16 cellular contexts compared by ENCODE assay signal in genomic region chr13:33265133-33265532, GRCh38. TPM values are rescaled to one million over a fixed set of nuclear protein-coding genes. Genes with fewer than 3 reads are reported as not detected.
"Had no signal": no experiment of that assay in that cellular context is flagged by ENCODE, and none has a peak within 500 bp of the region (broad histone marks: within the 10 kb centered on the region; RNA-seq: fewer than 3 reads in every experiment).

No MANE protein-coding gene starts in this region.

- H3K9ac ChIP-seq: SK-N-SH had no signal

- H3K9me3 Mint-ChIP-seq: activated CD8-positive, alpha-beta T cell treated with anti-CD3 and anti-CD28 coated beads for 36 hours; natural killer cell; stimulated activated naive CD8-positive, alpha-beta T cell treated with anti-CD3 and anti-CD28 coated beads, Interleukin-15, amount 100 ng/mL, for 72 hours had no signal

- H3K27ac ChIP-seq: prostate gland, tibial artery, VCaP had no signal

- H3K9me3 ChIP-seq: gastrocnemius medialis, prostate gland, SK-N-SH, tibial artery had no signal

- H3K27me3 ChIP-seq: gastrocnemius medialis, tibial artery had no signal

- H3K36me3 Mint-ChIP-seq: natural killer cell had no signal

- H3K4me3 ChIP-seq: gastrocnemius medialis, lung, prostate gland, tibial artery had no signal

- H3K4me1 ChIP-seq: prostate gland had no signal

- H3K27ac Mint-ChIP-seq: activated CD8-positive, alpha-beta T cell treated with anti-CD3 and anti-CD28 coated beads for 36 hours; natural killer cell; stimulated activated naive CD8-positive, alpha-beta T cell treated with anti-CD3 and anti-CD28 coated beads, Interleukin-15, amount 100 ng/mL, for 72 hours had no signal

- ATAC-seq: activated CD8-positive, alpha-beta T cell treated with anti-CD3 and anti-CD28 coated beads for 36 hours; natural killer cell; stimulated activated naive CD8-positive, alpha-beta T cell treated with anti-CD3 and anti-CD28 coated beads, Interleukin-15, amount 100 ng/mL, for 72 hours had no signal

- H3K4me2 ChIP-seq: SK-N-SH had no signal

- H3K4me1 Mint-ChIP-seq: natural killer cell; stimulated activated naive CD8-positive, alpha-beta T cell treated with anti-CD3 and anti-CD28 coated beads, Interleukin-15, amount 100 ng/mL, for 72 hours had no signal

- DNase-seq: activated CD4-positive, alpha-beta T cell treated with anti-CD3 and anti-CD28 coated beads for 4 hours; activated CD8-positive, alpha-beta memory T cell treated with anti-CD3 and anti-CD28 coated beads, Interleukin-2, amount 50 U/mL, for 48 hours; activated CD8-positive, alpha-beta T cell treated with anti-CD3 and anti-CD28 coated beads for 36 hours; activated naive CD4-positive, alpha-beta T cell; aorta; gastrocnemius medialis; natural killer cell; SK-N-SH; stimulated activated CD4-positive, alpha-beta T cell treated with anti-CD3 and anti-CD28 coated beads, Interleukin-15, amount 100 ng/mL, for 24 hours; stimulated activated CD4-positive, alpha-beta T cell treated with anti-CD3 and anti-CD28 coated beads, Interleukin-4, amount 100 ng/mL, for 4 hours; stimulated activated naive CD8-positive, alpha-beta T cell treated with anti-CD3 and anti-CD28 coated beads, Interleukin-15, amount 100 ng/mL, for 72 hours; T-helper 1 cell; tibial artery had no signal

- H3K4me3 Mint-ChIP-seq: activated CD8-positive, alpha-beta T cell treated with anti-CD3 and anti-CD28 coated beads for 36 hours; natural killer cell; stimulated activated naive CD8-positive, alpha-beta T cell treated with anti-CD3 and anti-CD28 coated beads, Interleukin-15, amount 100 ng/mL, for 72 hours had no signal

- H3K36me3 ChIP-seq: gastrocnemius medialis, prostate gland, tibial artery had no signal

- H3K27me3 Mint-ChIP-seq: stimulated activated naive CD8-positive, alpha-beta T cell treated with anti-CD3 and anti-CD28 coated beads, Interleukin-15, amount 100 ng/mL, for 72 hours had no signal

RNA-seq across cellular contexts. Expression of gene STARD13, which starts 20.4 kb away (rescaled TPM):
- total RNA-seq: activated CD8-positive, alpha-beta T cell treated with anti-CD3 and anti-CD28 coated beads for 36 hours; natural killer cell had no signal
